1 cellular context compared by ENCODE assay signal in genomic region chr13:39596685-39597084, GRCh38.
TF ChIP-seq lines count a peak whose summit lies in the region.

No MANE protein-coding gene starts in this region.

TF ChIP-seq in SK-N-SH, 30 proteins besides CTCF, POLR2A, EP300 and RAD21 (continued from another document):
- no peak for TF ChIP-seq REST (IDR thresholded peaks at IDR 0.05; ENCODE audit: low read depth, low read length)
- no peak for TF ChIP-seq GATA2 (CRISPR knock-in tag; IDR thresholded peaks at IDR 0.05)
- no peak for TF ChIP-seq ZBTB33 (IDR thresholded peaks at IDR 0.05; ENCODE audit: borderline replicate concordance, low read depth)
- TF ChIP-seq NFIC (IDR thresholded peaks at IDR 0.05; ENCODE audit: borderline replicate concordance): peak; percentile 8; the same call in 1 of the 2 replicates
- peak; percentile 58; the same call in 1 of the 2 replicates for TF ChIP-seq POLR2AphosphoS5 (IDR thresholded peaks at IDR 0.05; ENCODE audit: low read depth, low read length)
- TF ChIP-seq TCF12 (IDR thresholded peaks at IDR 0.05): peak; percentile 93
- no peak for TF ChIP-seq USF1 (IDR thresholded peaks at IDR 0.05; ENCODE audit: borderline replicate concordance, low read depth)
- no peak for TF ChIP-seq NRF1 (IDR thresholded peaks at IDR 0.05; ENCODE audit: low read depth, low read length)
- no peak for TF ChIP-seq RFX5 (IDR thresholded peaks at IDR 0.05; ENCODE audit: low read length)
- no peak for TF ChIP-seq SMC3 (IDR thresholded peaks at IDR 0.05; ENCODE audit: low read depth, low read length)
- no peak for TF ChIP-seq YY1 (IDR thresholded peaks at IDR 0.05; ENCODE audit: low read depth)
- TF ChIP-seq ELF1 (IDR thresholded peaks at IDR 0.05): no peak
- TF ChIP-seq FOSL2 (IDR thresholded peaks at IDR 0.05; ENCODE audit: borderline replicate concordance, low read depth): no peak
- TF ChIP-seq MEF2A (IDR thresholded peaks at IDR 0.05; ENCODE audit: borderline replicate concordance, low read depth): no peak
- peak; percentile 47; the same call in 1 of the 2 replicates for TF ChIP-seq JUND (IDR thresholded peaks at IDR 0.05)
- TF ChIP-seq TEAD4 (IDR thresholded peaks at IDR 0.05; ENCODE audit: borderline replicate concordance, insufficient read depth): no peak
- no peak for TF ChIP-seq GABPA (IDR thresholded peaks at IDR 0.05; ENCODE audit: low read depth)
- TF ChIP-seq FOXM1 (IDR thresholded peaks at IDR 0.05; ENCODE audit: low read depth): no peak
TF ChIP-seq in SK-N-SH: peak in this region for 6.
